ENCODE assay signal across 19 cellular contexts in the genomic region with DNA sequence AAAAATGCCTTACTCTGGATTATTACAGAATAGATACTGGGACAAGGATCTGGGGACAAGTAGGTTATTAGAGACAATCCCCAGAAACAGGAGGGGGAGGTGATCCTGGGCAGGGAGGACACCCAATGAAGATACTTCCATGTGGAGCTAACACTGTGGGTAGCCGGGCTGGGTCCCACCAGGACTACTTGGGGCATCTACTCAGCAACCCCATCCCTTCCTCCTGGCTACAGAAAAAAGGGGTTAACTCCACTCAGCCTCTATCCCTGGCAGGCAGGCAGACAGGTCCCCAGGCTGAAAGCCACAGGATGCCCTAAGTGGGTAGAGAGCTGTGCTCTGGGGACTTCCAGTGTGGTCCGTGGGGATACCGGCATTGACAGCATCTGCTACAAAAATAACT.
A peak's percentile ranks its signal among the peaks of the same experiment; 100 is the strongest.
DNase-seq lines count a peak whose midpoint lies in the region; ATAC-seq, FAIRE-seq and TF ChIP-seq lines count a peak whose summit lies in the region.
"Had no signal": no experiment of that assay in that cellular context is flagged by ENCODE, and none has a peak within 500 bp of the region (broad histone marks: within the 10 kb centered on the region; RNA-seq: fewer than 3 reads in every experiment).

No MANE protein-coding gene starts in this region.

- H4K20me1 ChIP-seq in BLaER1, result no peaks in the 10 kb centered on the region
- H4K20me1 ChIP-seq in BLaER1 treated with 17β-estradiol and CSF1 and Interleukin-3, amounts not matched to agents 10 nM and 100 nM, result no peaks in the 10 kb centered on the region

- H3K9me3 ChIP-seq in BLaER1, result no peaks in the 10 kb centered on the region
- peaks cover 0 to 8% (median 0%) of the 10 kb centered on the region in 11 experiments; a peak in 1 of 22 replicates for H3K9me3 ChIP-seq in BLaER1 treated with 17β-estradiol and CSF1 and Interleukin-3, amounts not matched to agents 10 nM and 100 nM (replicated peaks in 1 of 11)
- H3K9me3 ChIP-seq: BE2C had no signal

- H3K27me3 ChIP-seq in BLaER1, result no peaks in the 10 kb centered on the region
- no peaks in the 10 kb centered on the region for H3K27me3 ChIP-seq in BLaER1 treated with 17β-estradiol and CSF1 and Interleukin-3, amounts not matched to agents 10 nM and 100 nM
- H3K27me3 ChIP-seq in bronchial epithelial cell (ENCODE audit: control insufficient read depth, insufficient read depth, low read length), result no peaks in the 10 kb centered on the region
- H3K27me3 ChIP-seq: BE2C had no signal

- peak; percentile 51 for ATAC-seq in omental fat pad (ENCODE audit: low FRiP score)
- no peak for ATAC-seq in GM21576 (IDR thresholded peaks at IDR 0.05; ENCODE audit: unreplicated experiment)
- ATAC-seq: GM12878 had no signal

- H3K36me3 ChIP-seq in BLaER1 (no peaks in the 10 kb centered on the region), bronchial epithelial cell (ENCODE audit: control insufficient read depth, insufficient read depth, low read length) (no peaks in the 10 kb centered on the region)
- H3K36me3 ChIP-seq in BLaER1 treated with 17β-estradiol and CSF1 and Interleukin-3, amounts not matched to agents 10 nM and 100 nM, result no peaks in the 10 kb centered on the region
- H3K36me3 ChIP-seq: BE2C had no signal

- no peak for DNase-seq in bronchial epithelial cell (ENCODE audit: low read depth)
- no peak for DNase-seq in omental fat pad (ENCODE audit: low spot score)
- DNase-seq in NCI-H748 (lab: John Stamatoyannopoulos, UW; ENCODE audit: unreplicated experiment), result no peak
- DNase-seq in posterior cingulate gyrus, result no peak
- DNase-seq: ACHN; BE2C; CD4-positive, alpha-beta memory T cell; DMS153; DMS79; GF-D8; GM23248; HCEC 1CT had no signal

- no peak for TF ChIP-seq CTCF in bronchial epithelial cell (IDR thresholded peaks at IDR 0.05; ENCODE audit: insufficient read depth, low read length, severe bottlenecking)
- TF ChIP-seq CTCF in omental fat pad (IDR thresholded peaks at IDR 0.05), result no peak

- peak overlapping the region; percentile 34; the same call in 1 of the 2 replicates for H3K4me2 ChIP-seq in BLaER1
- H3K4me2 ChIP-seq in BLaER1 treated with 17β-estradiol and CSF1 and Interleukin-3, amounts not matched to agents 10 nM and 100 nM, result peak overlapping the region in 8 of 11 experiments; percentile 1 to 48 (median 40); a peak in 12 of 22 replicates

- intact Hi-C loops in posterior cingulate gyrus (cut with DNase I), result no loop called here

- no peak overlapping the region for H3K27ac ChIP-seq in BLaER1
- no peak overlapping the region for H3K27ac ChIP-seq in BLaER1 treated with 17β-estradiol and CSF1 and Interleukin-3, amounts not matched to agents 10 nM and 100 nM
- H3K27ac ChIP-seq: GM23248 had no signal

- H3K9ac ChIP-seq in BLaER1, result no peak overlapping the region
- H3K9ac ChIP-seq in BLaER1 treated with 17β-estradiol and CSF1 and Interleukin-3, amounts not matched to agents 10 nM and 100 nM, result no peak overlapping the region
- H3K9ac ChIP-seq: GM23248 had no signal

- peak; percentile 47 for FAIRE-seq in bronchial epithelial cell (lab: Jason Lieb, UNC)
- FAIRE-seq: A204.1, GM12878, GM19239, H54 had no signal

- H3K4me1 ChIP-seq in BLaER1, result peaks cover 10% of the 10 kb centered on the region
- peaks cover 6 to 11% (median 8%) of the 10 kb centered on the region in 10 experiments; a peak in 16 of 20 replicates for H3K4me1 ChIP-seq in BLaER1 treated with 17β-estradiol and CSF1 and Interleukin-3, amounts not matched to agents 10 nM and 100 nM
- H3K4me1 ChIP-seq: BE2C had no signal

- H3K4me3 ChIP-seq in BLaER1 (no peak overlapping the region), bronchial epithelial cell (ENCODE audit: low read depth, low read length) (no peak overlapping the region)
- H3K4me3 ChIP-seq in BLaER1 treated with 17β-estradiol and CSF1 and Interleukin-3, amounts not matched to agents 10 nM and 100 nM, result no peak overlapping the region
- H3K4me3 ChIP-seq: GM12878, GM23248 had no signal
